8 cellular contexts compared by ENCODE assay signal in genomic region chr17:1716076-1716911, GRCh38. TPM values are rescaled to one million over a fixed set of nuclear protein-coding genes. Genes with fewer than 3 reads are reported as not detected.
DNase-seq lines count a peak whose midpoint lies in the region; ATAC-seq and TF ChIP-seq lines count a peak whose summit lies in the region.

No MANE protein-coding gene starts in this region.

- ATAC-seq in natural killer cell treated with Interleukin-12 subunit alpha and Interleukin-12 subunit beta and Interleukin-15 and Interleukin-18, amount 100 ng/mL, for 72 hours: peak; percentile 91
- peak; percentile 95 for ATAC-seq in stimulated activated naive CD8-positive, alpha-beta T cell treated with anti-CD3 and anti-CD28 coated beads, Interleukin-15, Interleukin-2, amounts not matched to agents 100 U/mL and 50 U/mL, for 24 hours

- H3K9me3 Mint-ChIP-seq in natural killer cell treated with Interleukin-12 subunit alpha and Interleukin-12 subunit beta and Interleukin-15 and Interleukin-18, amount 100 ng/mL, for 72 hours: no peaks in the 10 kb centered on the region

- H3K4me3 ChIP-seq in LNCaP clone FGC (ENCODE audit: low read depth, low read length) (peak overlapping the region; percentile 79), fibroblast of pulmonary artery (replicated peaks; ENCODE audit: low read depth, low read length) (peak overlapping the region; percentile 88)

- DNase-seq in EH (ENCODE audit: low read depth) (peak; percentile 100), GOT3 (lab: John Stamatoyannopoulos, UW) (peak; percentile 99), LNCaP clone FGC (ENCODE audit: low read depth) (peak; percentile 100), RWPE1 (ENCODE audit: low spot score) (peak; percentile 100), fibroblast of pulmonary artery (ENCODE audit: low read depth) (peak; percentile 100)
- peak; percentile 100 for DNase-seq in activated effector memory CD4-positive, alpha-beta T cell treated with Interleukin-2 at 50 U/mL for 16 hours
- DNase-seq in natural killer cell treated with Interleukin-12 subunit alpha and Interleukin-12 subunit beta and Interleukin-15 and Interleukin-18, amount 100 ng/mL, for 72 hours (ENCODE audit: low spot score): peak; percentile 100
- DNase-seq in stimulated activated naive CD8-positive, alpha-beta T cell treated with anti-CD3 and anti-CD28 coated beads, Interleukin-15, Interleukin-2, amounts not matched to agents 100 U/mL and 50 U/mL, for 24 hours: peak; percentile 100

- no peaks in the 10 kb centered on the region for H3K27me3 Mint-ChIP-seq in natural killer cell treated with Interleukin-12 subunit alpha and Interleukin-12 subunit beta and Interleukin-15 and Interleukin-18, amount 100 ng/mL, for 72 hours

- H3K36me3 Mint-ChIP-seq in natural killer cell treated with Interleukin-12 subunit alpha and Interleukin-12 subunit beta and Interleukin-15 and Interleukin-18, amount 100 ng/mL, for 72 hours: peaks cover 11% of the 10 kb centered on the region

- peak overlapping the region; percentile 97 for H3K4me3 Mint-ChIP-seq in natural killer cell treated with Interleukin-12 subunit alpha and Interleukin-12 subunit beta and Interleukin-15 and Interleukin-18, amount 100 ng/mL, for 72 hours

- H3K4me1 Mint-ChIP-seq in natural killer cell treated with Interleukin-12 subunit alpha and Interleukin-12 subunit beta and Interleukin-15 and Interleukin-18, amount 100 ng/mL, for 72 hours (ENCODE audit: low read depth in 2 of 2): peaks cover 33 to 37% of the 10 kb centered on the region in 2 donors

- TF ChIP-seq CTCF in LNCaP clone FGC (IDR thresholded peaks at IDR 0.05; ENCODE audit: control insufficient read depth, extremely low read depth, insufficient read depth): 0 out of 2 replicates have a peak, but pooled peaks have one; percentile 18
- no peak for TF ChIP-seq CTCF in RWPE1 (conservative IDR thresholded peaks at IDR 0.05; ENCODE audit: low read depth)
- TF ChIP-seq CTCF in fibroblast of pulmonary artery (IDR thresholded peaks at IDR 0.05; ENCODE audit: low read length, missing control alignments): peak; percentile 11

- H3K27ac ChIP-seq in RWPE1: peak overlapping the region; percentile 99

- peak overlapping the region; percentile 100 for H3K27ac Mint-ChIP-seq in natural killer cell treated with Interleukin-12 subunit alpha and Interleukin-12 subunit beta and Interleukin-15 and Interleukin-18, amount 100 ng/mL, for 72 hours

- POLR2A ChIA-PET in RWPE1 (lab: Yijun Ruan, JAX; ENCODE audit: low non-redundant PET): interaction anchor here (0.5 to 2.2 kb wide), 4 partner anchors 32 to 190 kb away, joined by 3 to 7 read pairs (median 4); partner anchors contain the start of genes PRPF8, RPA1 and SMYD4

- CTCF ChIA-PET in RWPE1 (lab: Yijun Ruan, JAX): interaction anchor here (1.0 kb wide), 1 partner anchor 149 kb away, joined by 3 read pairs; no protein-coding TSS in a partner anchor

RNA-seq across cellular contexts. Expression of gene TLCD2, which starts 6.1 kb away (rescaled TPM):
- under 1 TPM; 0.17 to 0.78 TPM for total RNA-seq in natural killer cell treated with Interleukin-12 subunit alpha and Interleukin-12 subunit beta and Interleukin-15 and Interleukin-18, amount 100 ng/mL, for 72 hours

RNA-seq across cellular contexts. Expression of gene WDR81, which starts 8.2 kb away (rescaled TPM):
- total RNA-seq in natural killer cell treated with Interleukin-12 subunit alpha and Interleukin-12 subunit beta and Interleukin-15 and Interleukin-18, amount 100 ng/mL, for 72 hours: 10 to 100 TPM; 17.9 to 30.9 TPM

RNA-seq across cellular contexts. Expression of gene SERPINF2, which starts 26.4 kb away (rescaled TPM):
- total RNA-seq in natural killer cell treated with Interleukin-12 subunit alpha and Interleukin-12 subunit beta and Interleukin-15 and Interleukin-18, amount 100 ng/mL, for 72 hours: under 1 TPM in 1 of 2 donors, not detected in 1; 0.24 TPM

RNA-seq across cellular contexts. Expression of gene PRPF8, which starts 31.6 kb away (rescaled TPM):
- 100 to 1,000 TPM; 348 to 422 TPM for total RNA-seq in natural killer cell treated with Interleukin-12 subunit alpha and Interleukin-12 subunit beta and Interleukin-15 and Interleukin-18, amount 100 ng/mL, for 72 hours

RNA-seq across cellular contexts. Expression of gene SERPINF1, which starts 45.6 kb away (rescaled TPM):
- not detected for total RNA-seq in natural killer cell treated with Interleukin-12 subunit alpha and Interleukin-12 subunit beta and Interleukin-15 and Interleukin-18, amount 100 ng/mL, for 72 hours

Comparison
In these comparisons a context has a peak if more than half of its experiments do, and no peak if none do; other contexts are left out.
1. Peak in every context shown above with its lines: DNase-seq, ATAC-seq, H3K4me3 ChIP-seq and H3K27ac ChIP-seq.